8 cellular contexts compared by ENCODE assay signal in the genomic region with DNA sequence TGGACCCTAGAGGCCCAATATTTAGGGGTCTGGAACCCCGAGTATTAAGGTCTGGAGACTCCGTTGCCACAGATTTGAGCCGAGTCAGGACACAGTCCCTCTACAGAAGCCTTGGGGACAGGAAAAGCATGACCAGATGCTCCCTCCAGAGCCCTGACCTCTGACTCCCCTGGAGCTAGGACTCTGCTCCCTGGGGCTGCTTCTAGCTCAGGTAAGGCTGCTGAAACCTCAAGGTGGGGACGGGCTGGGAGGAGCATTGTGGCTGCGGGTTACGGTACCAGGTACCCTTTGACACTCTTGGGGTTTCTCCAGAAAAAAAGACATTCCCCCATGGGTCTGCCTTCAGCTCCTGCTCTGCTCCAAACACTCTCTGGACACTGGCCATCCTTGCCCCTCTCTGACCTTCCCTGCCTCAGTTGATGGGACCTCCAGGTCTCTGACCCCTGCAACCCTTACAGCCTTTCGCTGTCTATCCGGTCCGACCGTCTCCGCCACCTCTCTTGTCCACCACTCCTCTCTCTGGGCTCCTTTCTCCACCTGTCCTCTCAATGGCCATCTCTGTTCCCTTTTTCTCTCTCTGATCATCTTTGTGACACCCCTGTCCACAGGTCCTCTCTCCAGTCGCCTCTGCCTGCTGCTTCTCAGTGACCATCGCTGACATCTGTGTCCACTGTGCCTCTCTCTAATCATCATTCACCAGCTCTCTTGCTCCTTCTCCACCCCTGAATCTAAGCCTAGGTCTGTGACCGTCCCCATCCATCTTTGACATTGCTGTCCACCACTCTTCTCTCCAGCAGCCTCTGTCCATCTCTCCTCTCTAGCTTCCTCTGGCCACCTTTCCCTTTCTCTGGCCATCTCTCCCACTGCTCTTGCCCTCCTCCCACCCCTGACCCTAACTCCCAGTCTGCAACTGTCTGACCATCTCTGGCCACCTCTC. TPM values are rescaled to one million over a fixed set of nuclear protein-coding genes. Genes with fewer than 3 reads are reported as not detected.
A peak's percentile ranks its signal among the peaks of the same experiment; 100 is the strongest.
DNase-seq lines count a peak whose midpoint lies in the region; ATAC-seq and TF ChIP-seq lines count a peak whose summit lies in the region.

No MANE protein-coding gene starts in this region.

- no peaks in the 10 kb centered on the region for H3K36me3 Mint-ChIP-seq in natural killer cell treated with Interleukin-12 subunit alpha and Interleukin-12 subunit beta and Interleukin-15 and Interleukin-18, amount 100 ng/mL, for 72 hours

- H3K9me3 Mint-ChIP-seq in natural killer cell treated with Interleukin-12 subunit alpha and Interleukin-12 subunit beta and Interleukin-15 and Interleukin-18, amount 100 ng/mL, for 72 hours, result no peaks in the 10 kb centered on the region

- peak overlapping the region; percentile 87 for H3K4me3 Mint-ChIP-seq in natural killer cell treated with Interleukin-12 subunit alpha and Interleukin-12 subunit beta and Interleukin-15 and Interleukin-18, amount 100 ng/mL, for 72 hours

- H3K4me3 ChIP-seq in AG10803 (ENCODE audit: low read length), result peak overlapping the region; percentile 53
- peak overlapping the region; percentile 69 for H3K4me3 ChIP-seq in LNCaP clone FGC (ENCODE audit: low read depth, low read length)
- peak overlapping the region; percentile 87 for H3K4me3 ChIP-seq in coronary artery

- H3K4me1 Mint-ChIP-seq in natural killer cell treated with Interleukin-12 subunit alpha and Interleukin-12 subunit beta and Interleukin-15 and Interleukin-18, amount 100 ng/mL, for 72 hours (ENCODE audit: low read depth in 2 of 2), result peaks cover 17 to 23% of the 10 kb centered on the region in 2 donors

- DNase-seq in AG10803 (ENCODE audit: low read depth) (no peak), LNCaP clone FGC (ENCODE audit: low read depth) (no peak), coronary artery (ENCODE audit: low spot score) (no peak), A172 (ENCODE audit: low spot score) (no peak), SIG-M5 treated with dmso at 0.1 percent for 504 hours (lab: John Stamatoyannopoulos, UW; ENCODE audit: unreplicated experiment) (no peak), HPDE6-E6E7 (ENCODE audit: extremely low spot score) (no peak), AG20443 (ENCODE audit: low spot score) (no peak)
- no peak for DNase-seq in natural killer cell treated with Interleukin-12 subunit alpha and Interleukin-12 subunit beta and Interleukin-15 and Interleukin-18, amount 100 ng/mL, for 72 hours (ENCODE audit: low spot score)

- ATAC-seq in natural killer cell treated with Interleukin-12 subunit alpha and Interleukin-12 subunit beta and Interleukin-15 and Interleukin-18, amount 100 ng/mL, for 72 hours, result no peak

- peak overlapping the region; percentile 51 to 93 for H3K27ac ChIP-seq in coronary artery

- TF ChIP-seq CTCF in AG10803 (conservative IDR thresholded peaks at IDR 0.05; ENCODE audit: low read length), result no peak
- TF ChIP-seq CTCF in LNCaP clone FGC (IDR thresholded peaks at IDR 0.05; ENCODE audit: control insufficient read depth, extremely low read depth, insufficient read depth), result no peak
- no peak for TF ChIP-seq CTCF in coronary artery (IDR thresholded peaks at IDR 0.05)

- H3K27me3 Mint-ChIP-seq in natural killer cell treated with Interleukin-12 subunit alpha and Interleukin-12 subunit beta and Interleukin-15 and Interleukin-18, amount 100 ng/mL, for 72 hours, result peaks cover 6 to 13% of the 10 kb centered on the region in 2 donors

- peak overlapping the region in 1 of 2 donors; percentile 20 for H3K27ac Mint-ChIP-seq in natural killer cell treated with Interleukin-12 subunit alpha and Interleukin-12 subunit beta and Interleukin-15 and Interleukin-18, amount 100 ng/mL, for 72 hours

RNA-seq across cellular contexts. Expression of a gene that starts 1.4 kb away (rescaled TPM):
- 10 to 100 TPM in 1 of 2 donors, 1 to 10 TPM in 1; 4.6 to 10.6 TPM for total RNA-seq in natural killer cell treated with Interleukin-12 subunit alpha and Interleukin-12 subunit beta and Interleukin-15 and Interleukin-18, amount 100 ng/mL, for 72 hours
- total RNA-seq in A172 (2014; rRNA removed; shearing (Covaris generic)), result 4.6 and 8.2 TPM in 2 replicates

RNA-seq across cellular contexts. Expression of a gene that starts 29.5 kb away (rescaled TPM):
- total RNA-seq in natural killer cell treated with Interleukin-12 subunit alpha and Interleukin-12 subunit beta and Interleukin-15 and Interleukin-18, amount 100 ng/mL, for 72 hours, result 100 to 1,000 TPM in 1 of 2 donors, 10 to 100 TPM in 1; 65.3 to 235 TPM
- total RNA-seq in A172 (2014; rRNA removed; shearing (Covaris generic)), result not detected in 2 replicates

RNA-seq across cellular contexts. Expression of a gene that starts 35.3 kb away (rescaled TPM):
- 100 to 1,000 TPM; 154 to 228 TPM for total RNA-seq in natural killer cell treated with Interleukin-12 subunit alpha and Interleukin-12 subunit beta and Interleukin-15 and Interleukin-18, amount 100 ng/mL, for 72 hours
- total RNA-seq in A172 (2014; rRNA removed; shearing (Covaris generic)), result 0.69 TPM in 1 of 2 replicates, not detected in the other

RNA-seq across cellular contexts. Expression of a gene that starts 37.3 kb away (rescaled TPM):
- 10 to 100 TPM; 54.4 to 68.7 TPM for total RNA-seq in natural killer cell treated with Interleukin-12 subunit alpha and Interleukin-12 subunit beta and Interleukin-15 and Interleukin-18, amount 100 ng/mL, for 72 hours
- 1.7 and 2.3 TPM in 2 replicates for total RNA-seq in A172 (2014; rRNA removed; shearing (Covaris generic))

RNA-seq across cellular contexts. Expression of a gene that starts 57.4 kb away (rescaled TPM):
- 10 to 100 TPM; 17.6 to 21.4 TPM for total RNA-seq in natural killer cell treated with Interleukin-12 subunit alpha and Interleukin-12 subunit beta and Interleukin-15 and Interleukin-18, amount 100 ng/mL, for 72 hours
- total RNA-seq in A172 (2014; rRNA removed; shearing (Covaris generic)), result 20.4 and 24.6 TPM in 2 replicates

Comparison
In these comparisons a context has a peak if more than half of its experiments do, and no peak if none do; other contexts are left out.
1. RNA of a gene that starts 29.5 kb away (total RNA-seq): 65.3 to 235 TPM in natural killer cell treated with Interleukin-12 subunit alpha and Interleukin-12 subunit beta and Interleukin-15 and Interleukin-18, amount 100 ng/mL, for 72 hours; not detected in A172; every median in the first group is over 10 times any median in the second.
2. RNA of a gene that starts 35.3 kb away (total RNA-seq): 154 to 228 TPM in natural killer cell treated with Interleukin-12 subunit alpha and Interleukin-12 subunit beta and Interleukin-15 and Interleukin-18, amount 100 ng/mL, for 72 hours; 0.69 TPM in A172; every median in the first group is over 10 times any median in the second.
3. Peak in every context shown above with its lines, with median percentiles within 50 percentile points of each other: H3K4me3 ChIP-seq.